Comparison of ENCODE assay signal across 1 cellular context in the genomic region with DNA sequence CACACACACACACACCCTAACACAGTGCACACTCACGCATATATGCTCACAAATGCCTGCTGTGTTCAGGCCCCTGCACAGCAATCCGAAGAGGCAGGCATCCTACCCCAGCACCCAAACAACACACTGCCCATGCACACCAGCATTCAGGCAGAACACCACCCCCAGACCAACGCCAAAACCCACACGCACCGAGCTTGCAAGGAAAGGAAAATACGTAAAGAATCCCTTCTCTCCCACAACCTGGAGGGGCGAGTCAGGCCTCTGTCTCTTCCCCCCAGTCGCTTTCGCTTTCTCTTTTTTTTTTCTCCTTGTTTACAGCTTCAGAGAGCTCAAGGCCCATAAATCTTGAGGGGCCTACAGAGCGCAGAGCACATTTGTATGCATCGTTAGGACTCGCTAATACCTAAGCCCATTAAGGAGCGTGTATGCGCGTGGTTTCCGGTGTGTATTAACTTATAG.
TF ChIP-seq lines count a peak whose summit lies in the region.

No MANE protein-coding gene starts in this region.

TF ChIP-seq in GM12878, 131 proteins besides CTCF, POLR2A, EP300 and RAD21:
- TF ChIP-seq HDGF (IDR thresholded peaks at IDR 0.05) (peak; percentile 80), IKZF2 (IDR thresholded peaks at IDR 0.05) (peak in 1 of 2 experiments; percentile 30; a peak in 2 of 4 replicates), NBN (IDR thresholded peaks at IDR 0.05) (0 out of 2 replicates have a peak, but pooled peaks have one; percentile 33), FOXK2 (IDR thresholded peaks at IDR 0.05) (0 out of 2 replicates have a peak, but pooled peaks have one; percentile 21)
